In genomic region chr22:22670076-22670795, GRCh38 we compare ENCODE assay signal across 26 cellular contexts. TPM values are rescaled to one million over a fixed set of nuclear protein-coding genes. Genes with fewer than 3 reads are reported as not detected.
"Had no signal": no experiment of that assay in that cellular context is flagged by ENCODE, and none has a peak within 500 bp of the region (broad histone marks: within the 10 kb centered on the region; RNA-seq: fewer than 3 reads in every experiment).

No MANE protein-coding gene starts in this region.

- H3K9me3 ChIP-seq: ascending aorta, body of pancreas, SK-N-SH had no signal

- DNase-seq: activated CD4-positive, alpha-beta T cell treated with anti-CD3 and anti-CD28 coated beads for 36 hours; activated CD8-positive, alpha-beta memory T cell treated with anti-CD3 and anti-CD28 coated beads, Interleukin-2, amount 50 U/mL, for 48 hours; activated CD8-positive, alpha-beta T cell treated with anti-CD3 and anti-CD28 coated beads for 36 hours; activated naive CD4-positive, alpha-beta T cell treated with anti-CD3 and anti-CD28 coated beads, Interleukin-2, amount 50 U/mL, for 16 hours; activated T-cell treated with anti-CD3 and anti-CD28 coated beads, Interleukin-2, amount 50 U/mL, for 1 hour; amniotic stem cell; body of pancreas; Kasumi-1; NCI-H1048; NCI-H1930; NCI-H2171; NCI-H226; NCI-H526; NCI-H774; OCI-M1; RPMI8226; SK-N-SH; T-helper 1 cell had no signal

- H3K4me3 ChIP-seq: ascending aorta, body of pancreas had no signal

- H3K27ac ChIP-seq: ascending aorta, body of pancreas, VCaP had no signal

- H3K36me3 ChIP-seq: ascending aorta had no signal

- H3K9me3 Mint-ChIP-seq: activated CD8-positive, alpha-beta T cell treated with anti-CD3 and anti-CD28 coated beads for 36 hours; central memory CD8-positive, alpha-beta T cell had no signal

- H3K27ac Mint-ChIP-seq: activated CD4-positive, alpha-beta T cell treated with anti-CD3 and anti-CD28 coated beads for 36 hours; activated CD8-positive, alpha-beta T cell treated with anti-CD3 and anti-CD28 coated beads for 36 hours had no signal

- H3K4me3 Mint-ChIP-seq: activated CD4-positive, alpha-beta T cell treated with anti-CD3 and anti-CD28 coated beads for 36 hours; activated CD8-positive, alpha-beta T cell treated with anti-CD3 and anti-CD28 coated beads for 36 hours; central memory CD8-positive, alpha-beta T cell had no signal

- H3K4me1 ChIP-seq: ascending aorta, body of pancreas had no signal

- H3K27me3 ChIP-seq: ascending aorta, body of pancreas had no signal

- H3K4me1 Mint-ChIP-seq: activated CD4-positive, alpha-beta T cell treated with anti-CD3 and anti-CD28 coated beads for 36 hours; central memory CD8-positive, alpha-beta T cell had no signal

- ATAC-seq: activated CD4-positive, alpha-beta T cell treated with anti-CD3 and anti-CD28 coated beads for 36 hours; activated CD8-positive, alpha-beta T cell treated with anti-CD3 and anti-CD28 coated beads for 36 hours; body of pancreas; Panc1; Right ventricle myocardium inferior had no signal

RNA-seq across cellular contexts. Expression of gene GGTLC2, which starts 25.8 kb away (rescaled TPM):
- total RNA-seq: activated CD4-positive, alpha-beta T cell treated with anti-CD3 and anti-CD28 coated beads for 36 hours; activated CD8-positive, alpha-beta T cell treated with anti-CD3 and anti-CD28 coated beads for 36 hours; ascending aorta; body of pancreas; M059J; NCI-H460; Right ventricle myocardium inferior; T-helper 2 cell treated with Interferon-gamma antibody and Interleukin-4, amounts not matched to agents 100 ng/mL and 5 ng/mL, for 36 hours had no signal
- polyA plus RNA-seq: SK-N-SH had no signal
